In the genomic region with DNA sequence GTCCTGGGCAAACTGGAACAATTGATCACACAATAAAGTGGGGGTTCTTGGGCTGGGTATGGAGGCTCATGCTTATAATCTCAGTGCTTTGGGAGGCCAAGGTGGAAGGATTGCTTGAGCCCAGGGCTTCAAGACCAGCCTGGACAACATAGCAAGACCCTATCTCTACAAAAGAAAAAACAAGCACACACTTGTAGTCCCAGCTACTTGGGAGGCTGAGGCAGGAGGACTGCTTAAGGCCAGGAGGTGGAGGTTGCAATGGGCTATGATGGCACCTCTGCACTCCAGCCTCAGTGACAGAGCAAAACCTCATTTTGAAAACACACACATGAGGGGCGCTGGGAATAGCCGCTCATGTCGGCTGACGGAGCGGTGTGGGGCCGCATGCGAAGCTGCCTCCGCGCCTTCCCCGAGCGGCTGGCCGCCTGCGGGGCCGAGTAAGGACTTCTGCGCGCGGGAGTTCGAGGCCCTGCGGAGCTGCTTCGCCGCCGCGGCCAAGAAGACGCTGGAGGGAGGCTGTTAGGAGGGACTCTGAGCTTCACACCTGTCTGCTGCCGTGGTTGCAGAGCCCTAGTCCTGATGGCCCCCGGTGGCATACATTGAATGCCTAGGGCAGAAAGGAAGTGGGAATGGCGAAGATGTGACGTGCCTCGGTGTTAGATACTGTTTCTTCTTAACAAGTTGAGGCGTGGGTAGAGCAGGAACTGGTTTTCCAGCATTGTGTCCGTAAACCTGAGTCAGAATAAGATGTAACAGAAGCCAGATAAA, we compare ENCODE assay signal across 1 cellular context.
TF ChIP-seq lines count a peak whose summit lies in the region.

No MANE protein-coding gene starts in this region.

TF ChIP-seq in HepG2, 621 proteins besides CTCF, POLR2A, EP300 and RAD21:
- 0 out of 2 replicates have a peak, but pooled peaks have one; percentile 20 for TF ChIP-seq HOXA3 (CRISPR knock-in tag; IDR thresholded peaks at IDR 0.05)
- TF ChIP-seq, protein P1, sequence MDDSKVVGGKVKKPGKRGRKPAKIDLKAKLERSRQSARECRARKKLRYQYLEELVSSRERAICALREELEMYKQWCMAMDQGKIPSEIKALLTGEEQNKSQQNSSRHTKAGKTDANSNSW (CRISPR knock-in tag; IDR thresholded peaks at IDR 0.05; ENCODE audit: borderline replicate concordance), result no peak
- TF ChIP-seq ARNTL (CRISPR knock-in tag; IDR thresholded peaks at IDR 0.05), result 0 out of 2 replicates have a peak, but pooled peaks have one; percentile 4
- TF ChIP-seq HHEX (CRISPR knock-in tag; IDR thresholded peaks at IDR 0.05), result no peak
- TF ChIP-seq ZNF17 (CRISPR knock-in tag; IDR thresholded peaks at IDR 0.05), result no peak
- TF ChIP-seq, protein P2, sequence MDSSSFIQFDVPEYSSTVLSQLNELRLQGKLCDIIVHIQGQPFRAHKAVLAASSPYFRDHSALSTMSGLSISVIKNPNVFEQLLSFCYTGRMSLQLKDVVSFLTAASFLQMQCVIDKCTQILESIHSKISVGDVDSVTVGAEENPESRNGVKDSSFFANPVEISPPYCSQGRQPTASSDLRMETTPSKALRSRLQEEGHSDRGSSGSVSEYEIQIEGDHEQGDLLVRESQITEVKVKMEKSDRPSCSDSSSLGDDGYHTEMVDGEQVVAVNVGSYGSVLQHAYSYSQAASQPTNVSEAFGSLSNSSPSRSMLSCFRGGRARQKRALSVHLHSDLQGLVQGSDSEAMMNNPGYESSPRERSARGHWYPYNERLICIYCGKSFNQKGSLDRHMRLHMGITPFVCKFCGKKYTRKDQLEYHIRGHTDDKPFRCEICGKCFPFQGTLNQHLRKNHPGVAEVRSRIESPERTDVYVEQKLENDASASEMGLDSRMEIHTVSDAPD (CRISPR knock-in tag; IDR thresholded peaks at IDR 0.05), result 0 out of 2 replicates have a peak, but pooled peaks have one; percentile 2
- TF ChIP-seq ZNF121 (CRISPR knock-in tag; IDR thresholded peaks at IDR 0.05), result peak; percentile 82
- TF ChIP-seq, protein P3, sequence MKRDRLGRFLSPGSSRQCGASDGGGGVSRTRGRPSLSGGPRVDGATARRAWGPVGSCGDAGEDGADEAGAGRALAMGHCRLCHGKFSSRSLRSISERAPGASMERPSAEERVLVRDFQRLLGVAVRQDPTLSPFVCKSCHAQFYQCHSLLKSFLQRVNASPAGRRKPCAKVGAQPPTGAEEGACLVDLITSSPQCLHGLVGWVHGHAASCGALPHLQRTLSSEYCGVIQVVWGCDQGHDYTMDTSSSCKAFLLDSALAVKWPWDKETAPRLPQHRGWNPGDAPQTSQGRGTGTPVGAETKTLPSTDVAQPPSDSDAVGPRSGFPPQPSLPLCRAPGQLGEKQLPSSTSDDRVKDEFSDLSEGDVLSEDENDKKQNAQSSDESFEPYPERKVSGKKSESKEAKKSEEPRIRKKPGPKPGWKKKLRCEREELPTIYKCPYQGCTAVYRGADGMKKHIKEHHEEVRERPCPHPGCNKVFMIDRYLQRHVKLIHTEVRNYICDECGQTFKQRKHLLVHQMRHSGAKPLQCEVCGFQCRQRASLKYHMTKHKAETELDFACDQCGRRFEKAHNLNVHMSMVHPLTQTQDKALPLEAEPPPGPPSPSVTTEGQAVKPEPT (CRISPR knock-in tag; IDR thresholded peaks at IDR 0.05; ENCODE audit: low read depth), result no peak
- TF ChIP-seq, protein P4, sequence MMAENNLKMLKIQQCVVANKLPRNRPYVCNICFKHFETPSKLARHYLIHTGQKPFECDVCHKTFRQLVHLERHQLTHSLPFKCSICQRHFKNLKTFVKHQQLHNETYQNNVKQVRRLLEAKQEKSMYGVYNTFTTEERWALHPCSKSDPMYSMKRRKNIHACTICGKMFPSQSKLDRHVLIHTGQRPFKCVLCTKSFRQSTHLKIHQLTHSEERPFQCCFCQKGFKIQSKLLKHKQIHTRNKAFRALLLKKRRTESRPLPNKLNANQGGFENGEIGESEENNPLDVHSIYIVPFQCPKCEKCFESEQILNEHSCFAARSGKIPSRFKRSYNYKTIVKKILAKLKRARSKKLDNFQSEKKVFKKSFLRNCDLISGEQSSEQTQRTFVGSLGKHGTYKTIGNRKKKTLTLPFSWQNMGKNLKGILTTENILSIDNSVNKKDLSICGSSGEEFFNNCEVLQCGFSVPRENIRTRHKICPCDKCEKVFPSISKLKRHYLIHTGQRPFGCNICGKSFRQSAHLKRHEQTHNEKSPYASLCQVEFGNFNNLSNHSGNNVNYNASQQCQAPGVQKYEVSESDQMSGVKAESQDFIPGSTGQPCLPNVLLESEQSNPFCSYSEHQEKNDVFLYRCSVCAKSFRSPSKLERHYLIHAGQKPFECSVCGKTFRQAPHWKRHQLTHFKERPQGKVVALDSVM (CRISPR knock-in tag; IDR thresholded peaks at IDR 0.05), result peak; percentile 83
- TF ChIP-seq, protein P5, sequence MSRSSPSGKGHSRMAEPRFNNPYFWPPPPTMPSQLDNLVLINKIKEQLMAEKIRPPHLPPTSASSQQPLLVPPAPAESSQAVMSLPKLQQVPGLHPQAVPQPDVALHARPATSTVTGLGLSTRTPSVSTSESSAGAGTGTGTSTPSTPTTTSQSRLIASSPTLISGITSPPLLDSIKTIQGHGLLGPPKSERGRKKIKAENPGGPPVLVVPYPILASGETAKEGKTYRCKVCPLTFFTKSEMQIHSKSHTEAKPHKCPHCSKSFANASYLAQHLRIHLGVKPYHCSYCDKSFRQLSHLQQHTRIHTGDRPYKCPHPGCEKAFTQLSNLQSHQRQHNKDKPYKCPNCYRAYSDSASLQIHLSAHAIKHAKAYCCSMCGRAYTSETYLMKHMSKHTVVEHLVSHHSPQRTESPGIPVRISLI (CRISPR knock-in tag; IDR thresholded peaks at IDR 0.05; ENCODE audit: borderline replicate concordance), result 0 out of 2 replicates have a peak, but pooled peaks have one; percentile 12
- no peak for TF ChIP-seq SRSF9 (IDR thresholded peaks at IDR 0.05; ENCODE audit: borderline replicate concordance, insufficient read depth, low read depth, low read length, poor library complexity, severe bottlenecking)
- TF ChIP-seq ZNF143 (CRISPR knock-in tag; IDR thresholded peaks at IDR 0.05), result no peak
- TF ChIP-seq NR2C2 (CRISPR knock-in tag; IDR thresholded peaks at IDR 0.05; ENCODE audit: borderline replicate concordance), result 0 out of 2 replicates have a peak, but pooled peaks have one; percentile 8
- TF ChIP-seq, protein P6, sequence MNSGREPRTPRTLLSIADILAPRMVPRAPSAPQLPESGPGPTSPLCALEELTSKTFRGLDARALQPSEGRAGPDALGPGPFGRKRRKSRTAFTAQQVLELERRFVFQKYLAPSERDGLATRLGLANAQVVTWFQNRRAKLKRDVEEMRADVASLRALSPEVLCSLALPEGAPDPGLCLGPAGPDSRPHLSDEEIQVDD (CRISPR knock-in tag; IDR thresholded peaks at IDR 0.05; ENCODE audit: borderline replicate concordance), result no peak
- no peak for TF ChIP-seq ZNF337 (CRISPR knock-in tag; IDR thresholded peaks at IDR 0.05; ENCODE audit: borderline replicate concordance, low read depth)
